15 cellular contexts compared by ENCODE assay signal in the genomic region with DNA sequence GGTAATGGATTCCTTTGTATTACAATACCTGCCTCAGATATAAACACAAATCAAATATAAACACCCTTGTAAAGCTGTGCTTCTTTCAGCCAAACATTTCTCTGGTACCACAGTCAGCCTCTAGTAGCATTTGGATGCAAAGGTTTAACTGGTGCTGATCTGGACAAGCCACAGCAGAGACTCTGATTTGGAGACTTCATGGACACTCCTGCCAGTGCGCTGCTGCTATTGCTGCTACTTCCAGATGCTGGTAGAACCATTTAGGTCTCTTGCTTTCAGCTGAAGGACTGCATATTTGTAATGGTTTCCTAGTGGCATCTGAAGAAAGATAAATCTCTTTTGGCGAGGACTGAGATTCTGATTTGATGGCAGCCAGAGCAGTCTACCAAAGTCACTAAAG. TPM values are rescaled to one million over a fixed set of nuclear protein-coding genes. Genes with fewer than 3 reads are reported as not detected.
DNase-seq lines count a peak whose midpoint lies in the region; ATAC-seq lines count a peak whose summit lies in the region.
"Had no signal": no experiment of that assay in that cellular context is flagged by ENCODE, and none has a peak within 500 bp of the region (broad histone marks: within the 10 kb centered on the region; RNA-seq: fewer than 3 reads in every experiment).

No MANE protein-coding gene starts in this region.

- H3K27me3 Mint-ChIP-seq in activated naive CD4-positive, alpha-beta T cell treated with anti-CD3 and anti-CD28 coated beads, Interleukin-2, amount 50 U/mL, for 24 hours: no peaks in the 10 kb centered on the region
- no peaks in the 10 kb centered on the region for H3K27me3 Mint-ChIP-seq in T-helper 17 cell

- WGBS in thymus: 97% methylated on average over 2 of the region's 2 CpGs

- H3K9me3 ChIP-seq in T-helper 17 cell (ENCODE audit: control insufficient read depth, low read length, poor library complexity, severe bottlenecking) (no peaks in the 10 kb centered on the region), thymus (ENCODE audit: control insufficient read depth) (peaks cover 2% of the 10 kb centered on the region)

- no peaks in the 10 kb centered on the region for H3K27me3 ChIP-seq in thymus (ENCODE audit: control insufficient read depth, insufficient read depth)
- H3K27me3 ChIP-seq: brain microvascular endothelial cell had no signal

- H3K27ac Mint-ChIP-seq in activated naive CD4-positive, alpha-beta T cell treated with anti-CD3 and anti-CD28 coated beads, Interleukin-2, amount 50 U/mL, for 24 hours: peak overlapping the region; percentile 4
- peak overlapping the region; percentile 37 for H3K27ac Mint-ChIP-seq in T-helper 17 cell

- ATAC-seq in T-helper 17 cell (peak; percentile 33), HG03378 (IDR thresholded peaks at IDR 0.05; ENCODE audit: unreplicated experiment) (no peak)
- ATAC-seq: SK-N-SH treated with all-trans-retinoic acid at 6 μM for 48 hours had no signal

- H3K4me3 ChIP-seq in thymus (ENCODE audit: low read length): no peak overlapping the region

- H3K9me3 Mint-ChIP-seq in activated naive CD4-positive, alpha-beta T cell treated with anti-CD3 and anti-CD28 coated beads, Interleukin-2, amount 50 U/mL, for 24 hours: peaks cover 6% of the 10 kb centered on the region

- DNase-seq in activated naive CD4-positive, alpha-beta T cell treated with Interleukin-2 at 50 U/mL for 16 hours: no peak
- DNase-seq in T-helper 17 cell (no peak), foreskin melanocyte (peak; percentile 4), DMS53 treated with DMSO at 0.1 percent for 48 hours (lab: John Stamatoyannopoulos, UW; ENCODE audit: unreplicated experiment) (no peak), NCI-H146 (lab: John Stamatoyannopoulos, UW) (no peak)
- DNase-seq: brain microvascular endothelial cell, hippocampal formation, KG1, NCI-H2081 treated with DMSO at 0.1 percent for 48 hours had no signal

- H3K36me3 ChIP-seq in thymus (ENCODE audit: control insufficient read depth, insufficient read depth): peaks cover 4% of the 10 kb centered on the region
- H3K36me3 ChIP-seq: brain microvascular endothelial cell had no signal

- H3K4me3 Mint-ChIP-seq in activated naive CD4-positive, alpha-beta T cell treated with anti-CD3 and anti-CD28 coated beads, Interleukin-2, amount 50 U/mL, for 24 hours: peak overlapping the region; percentile 64
- no peak overlapping the region for H3K4me3 Mint-ChIP-seq in T-helper 17 cell
- H3K4me3 Mint-ChIP-seq: activated T-helper 1 cell treated with anti-CD3 and anti-CD28 coated beads, Interleukin-12 subunit alpha, Interleukin-12 subunit beta, Interleukin-2, Interleukin-4 antibody, amounts not matched to agents 30 ng/mL and 10 ng/mL and 1 ng/mL, durations not matched to agents 14 hours and 24 hours and 36 hours had no signal

- H3K4me1 ChIP-seq in thymus (ENCODE audit: control insufficient read depth, insufficient read depth, low read length): peaks cover 4% of the 10 kb centered on the region

- H3K4me1 Mint-ChIP-seq in activated naive CD4-positive, alpha-beta T cell treated with anti-CD3 and anti-CD28 coated beads, Interleukin-2, amount 50 U/mL, for 24 hours: peaks cover 73% of the 10 kb centered on the region
- peaks cover 42% of the 10 kb centered on the region for H3K4me1 Mint-ChIP-seq in T-helper 17 cell

- H3K27ac ChIP-seq in thymus (ENCODE audit: low read depth): peak overlapping the region; percentile 64
- H3K27ac ChIP-seq: brain microvascular endothelial cell had no signal

- H3K36me3 Mint-ChIP-seq in activated naive CD4-positive, alpha-beta T cell treated with anti-CD3 and anti-CD28 coated beads, Interleukin-2, amount 50 U/mL, for 24 hours: peaks cover 29% of the 10 kb centered on the region
- H3K36me3 Mint-ChIP-seq in T-helper 17 cell (ENCODE audit: low read depth): peaks cover 2% of the 10 kb centered on the region

RNA-seq across cellular contexts. Expression of a gene that starts 36.9 kb away (rescaled TPM):
- 10 to 100 TPM; 59.0 to 59.1 TPM for total RNA-seq in T-helper 17 cell
- polyA plus RNA-seq in thymus: 45.2 TPM

RNA-seq across cellular contexts. Expression of a gene that starts 58.8 kb away (rescaled TPM):
- 1 to 10 TPM; 3.2 to 4.2 TPM for total RNA-seq in T-helper 17 cell
- 5.4 TPM for polyA plus RNA-seq in thymus
- total RNA-seq: osteocyte had no signal
